In the genomic region with DNA sequence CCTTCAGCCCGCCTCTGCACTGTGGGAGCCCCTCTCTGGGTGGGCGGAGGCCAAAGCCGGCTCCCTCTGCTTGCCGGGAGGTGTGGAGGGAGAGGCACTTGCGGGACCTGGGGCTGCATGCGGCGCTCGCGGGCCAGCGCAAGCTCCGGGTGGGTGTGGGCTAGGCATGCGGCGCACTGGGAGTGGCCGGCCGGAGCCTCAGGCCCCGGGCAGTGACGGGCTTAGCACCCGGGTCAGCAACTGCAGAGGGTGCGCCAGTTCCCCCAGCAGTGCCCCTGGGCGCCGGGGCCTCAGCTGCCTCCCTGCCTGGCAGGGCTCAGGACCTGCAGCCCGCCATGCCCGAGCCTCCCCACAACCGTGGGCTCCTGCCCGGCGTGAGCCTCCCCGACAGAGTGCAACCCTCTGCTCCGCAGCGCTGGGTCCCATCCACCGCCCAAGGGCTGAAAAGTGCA, we compare ENCODE assay signal across 24 cellular contexts.
"Had no signal": no experiment of that assay in that cellular context is flagged by ENCODE, and none has a peak within 500 bp of the region (broad histone marks: within the 10 kb centered on the region; RNA-seq: fewer than 3 reads in every experiment).

No MANE protein-coding gene starts in this region.

- H3K9me3 ChIP-seq: gastrocnemius medialis, mucosa of descending colon, neutrophil, tibial artery had no signal

- H3K36me3 ChIP-seq: gastrocnemius medialis, left lung, neutrophil, stomach, tibial artery had no signal

- H3K4me3 ChIP-seq: dorsolateral prefrontal cortex, gastrocnemius medialis, left lung, mucosa of descending colon, smooth muscle cell, stomach, tibial artery had no signal

- H3K27me3 Mint-ChIP-seq: natural killer cell treated with Interleukin-12 subunit alpha and Interleukin-12 subunit beta and Interleukin-15 and Interleukin-18, amount 100 ng/mL, for 72 hours; progenitor cell of endocrine pancreas; type B pancreatic cell had no signal

- H3K9me3 Mint-ChIP-seq: naive B cell; natural killer cell treated with Interleukin-12 subunit alpha and Interleukin-12 subunit beta and Interleukin-15 and Interleukin-18, amount 100 ng/mL, for 72 hours; stimulated activated effector memory CD8-positive, alpha-beta T cell treated with anti-CD3 and anti-CD28 coated beads, Interleukin-12 subunit alpha, Interleukin-12 subunit beta, amount 100 ng/mL, for 72 hours; type B pancreatic cell had no signal

- H3K27ac ChIP-seq: dorsolateral prefrontal cortex, gastrocnemius medialis, left lung, neutrophil, parathyroid adenoma, stomach, tibial artery had no signal

- DNase-seq: cerebellar nuclear complex; effector CD4-positive, alpha-beta T cell; foreskin fibroblast; gastrocnemius medialis; head of caudate nucleus; mesenchymal stem cell; mucosa of descending colon; naive B cell; stimulated activated CD4-positive, alpha-beta T cell treated with anti-CD3 and anti-CD28 coated beads, Interleukin-2, amount 100 ng/mL, for 24 hours; stimulated activated CD4-positive, alpha-beta T cell treated with anti-CD3 and anti-CD28 coated beads, Interleukin-4, amount 100 ng/mL, for 24 hours; stomach; tibial artery had no signal

- H3K4me1 ChIP-seq: gastrocnemius medialis, left lung, parathyroid adenoma, stomach, tibial artery had no signal

- ATAC-seq: gastrocnemius medialis; left lung; mucosa of descending colon; natural killer cell treated with Interleukin-12 subunit alpha and Interleukin-12 subunit beta and Interleukin-15 and Interleukin-18, amount 100 ng/mL, for 72 hours; sciatic nerve; stimulated activated effector memory CD8-positive, alpha-beta T cell treated with anti-CD3 and anti-CD28 coated beads, Interleukin-12 subunit alpha, Interleukin-12 subunit beta, amount 100 ng/mL, for 72 hours had no signal

- H3K4me1 Mint-ChIP-seq: naive B cell; stimulated activated effector memory CD8-positive, alpha-beta T cell treated with anti-CD3 and anti-CD28 coated beads, Interleukin-12 subunit alpha, Interleukin-12 subunit beta, amount 100 ng/mL, for 72 hours had no signal

- H3K4me3 Mint-ChIP-seq: mesothelial cell of epicardium; naive B cell; natural killer cell treated with Interleukin-12 subunit alpha and Interleukin-12 subunit beta and Interleukin-15 and Interleukin-18, amount 100 ng/mL, for 72 hours; neural crest cell; stimulated activated effector memory CD8-positive, alpha-beta T cell treated with anti-CD3 and anti-CD28 coated beads, Interleukin-12 subunit alpha, Interleukin-12 subunit beta, amount 100 ng/mL, for 72 hours; type B pancreatic cell had no signal

- H3K27ac Mint-ChIP-seq: mesothelial cell of epicardium; naive B cell; natural killer cell treated with Interleukin-12 subunit alpha and Interleukin-12 subunit beta and Interleukin-15 and Interleukin-18, amount 100 ng/mL, for 72 hours; progenitor cell of endocrine pancreas; stimulated activated effector memory CD8-positive, alpha-beta T cell treated with anti-CD3 and anti-CD28 coated beads, Interleukin-12 subunit alpha, Interleukin-12 subunit beta, amount 100 ng/mL, for 72 hours; type B pancreatic cell had no signal

- H3K27me3 ChIP-seq: gastrocnemius medialis, left lung, neutrophil, stomach, tibial artery had no signal
